ENCODE assay signal across 23 cellular contexts in genomic region chr15:55276324-55276723, GRCh38. TPM values are rescaled to one million over a fixed set of nuclear protein-coding genes. Genes with fewer than 3 reads are reported as not detected.
DNase-seq lines count a peak whose midpoint lies in the region; ATAC-seq and TF ChIP-seq lines count a peak whose summit lies in the region.
"Had no signal": no experiment of that assay in that cellular context is flagged by ENCODE, and none has a peak within 500 bp of the region (broad histone marks: within the 10 kb centered on the region; RNA-seq: fewer than 3 reads in every experiment).

No MANE protein-coding gene starts in this region.

- peaks cover 57 to 89% (median 73%) of the 10 kb centered on the region in 4 donors for H3K4me1 Mint-ChIP-seq in CD4-positive, alpha-beta memory T cell
- peaks cover 84% of the 10 kb centered on the region for H3K4me1 Mint-ChIP-seq in activated CD4-positive, alpha-beta memory T cell treated with anti-CD3 and anti-CD28 coated beads, Interleukin-2, amount 10 ng/mL, durations not matched to agents 7 days and 5 days

- H3K4me3 Mint-ChIP-seq in CD4-positive, alpha-beta memory T cell, result peak overlapping the region in 6 of 8 donors; percentile 26 to 82 (median 70)
- H3K4me3 Mint-ChIP-seq in activated CD4-positive, alpha-beta memory T cell treated with anti-CD3 and anti-CD28 coated beads, Interleukin-2, amount 10 ng/mL, durations not matched to agents 7 days and 5 days, result peak overlapping the region; percentile 46
- H3K4me3 Mint-ChIP-seq: nephron progenitor cell had no signal

- no peaks in the 10 kb centered on the region for H4K20me1 ChIP-seq in BLaER1 treated with 17β-estradiol and CSF1 and Interleukin-3, amounts not matched to agents 10 nM and 100 nM
- H4K20me1 ChIP-seq in mammary epithelial cell (ENCODE audit: insufficient read depth, low read length), result no peaks in the 10 kb centered on the region

- H3K36me3 ChIP-seq in BLaER1 treated with 17β-estradiol and CSF1 and Interleukin-3, amounts not matched to agents 10 nM and 100 nM, result peaks cover 0 to 59% (median 7%) of the 10 kb centered on the region in 11 experiments; a peak in 10 of 22 replicates
- no peaks in the 10 kb centered on the region for H3K36me3 ChIP-seq in CD4-positive, alpha-beta memory T cell (ENCODE audit: insufficient read depth, low read length)
- no peaks in the 10 kb centered on the region for H3K36me3 ChIP-seq in lower lobe of right lung
- no peaks in the 10 kb centered on the region for H3K36me3 ChIP-seq in mammary epithelial cell (ENCODE audit: insufficient read depth, low read length)
- H3K36me3 ChIP-seq: ascending aorta, WERI-Rb-1 had no signal

- in situ Hi-C loops in mammary epithelial cell (cut with MboI; ENCODE audit: low sequenced_read_pairs in 2 of 2), result no loop called here

- peaks cover 35% of the 10 kb centered on the region for H3K79me2 ChIP-seq in mammary epithelial cell (ENCODE audit: insufficient read depth, low read length)

- dilution Hi-C loops in mammary epithelial cell (cut with HindIII; ENCODE audit: low sequenced_read_pairs), result loop anchor here (5.0 kb wide), 1 partner anchor 96 kb away; no protein-coding TSS in a partner anchor

- DNase-seq in CD4-positive, alpha-beta memory T cell, result no peak
- no peak for DNase-seq in activated CD4-positive, alpha-beta memory T cell treated with anti-CD3 and anti-CD28 coated beads, Interleukin-2, amount 10 ng/mL, durations not matched to agents 7 days and 5 days
- no peak for DNase-seq in lower lobe of right lung
- no peak for DNase-seq in mammary epithelial cell
- DNase-seq in NCI-H82 (lab: John Stamatoyannopoulos, UW), result no peak
- no peak for DNase-seq in NCI-H774 (lab: John Stamatoyannopoulos, UW)
- no peak for DNase-seq in stimulated activated CD8-positive, alpha-beta memory T cell treated with anti-CD3 and anti-CD28 coated beads, Interleukin-4, amount 100 ng/mL, for 48 hours
- DNase-seq: activated gamma-delta T cell; cerebellar nuclear complex; COR-L47; DMS79 treated with DMSO at 0.1 percent for 48 hours; effector CD8-positive, alpha-beta T cell; esophagus squamous epithelium; GOT3; mesendoderm; NCI-H1694; NCI-H748 treated with DMSO at 0.1 percent for 48 hours; nephron progenitor cell; posterior cingulate gyrus; SHP77 treated with DMSO at 0.1 percent for 48 hours; WERI-Rb-1 had no signal

- no peak overlapping the region for H3K4me3 ChIP-seq in BLaER1 treated with 17β-estradiol and CSF1 and Interleukin-3, amounts not matched to agents 10 nM and 100 nM
- no peak overlapping the region for H3K4me3 ChIP-seq in CD4-positive, alpha-beta memory T cell (ENCODE audit: low read length in 2 of 2)
- no peak overlapping the region for H3K4me3 ChIP-seq in lower lobe of right lung
- no peak overlapping the region for H3K4me3 ChIP-seq in mammary epithelial cell (replicated peaks in 1 of 3; ENCODE audit: insufficient read depth in 1 of 3, low read depth in 2 of 3, low read length in 3 of 3)
- H3K4me3 ChIP-seq: ascending aorta, esophagus squamous epithelium had no signal

- no peak for TF ChIP-seq CTCF in lower lobe of right lung (IDR thresholded peaks at IDR 0.05)
- TF ChIP-seq CTCF in mammary epithelial cell (conservative IDR thresholded peaks at IDR 0.05 in 1 of 2, IDR thresholded peaks at IDR 0.05 in 1 of 2; ENCODE audit: extremely low read depth in 1 of 2, insufficient read depth in 1 of 2, low read depth in 1 of 2, low read length in 2 of 2), result no peak

- WGBS in mammary epithelial cell (ENCODE audit: low coverage, missing lambda C conversion rate), result 98% methylated on average over 5 of the region's 5 CpGs

- POLR2A ChIA-PET in CD4-positive, alpha-beta memory T cell (lab: Charles Lee; ENCODE audit: partially characterized antibody), result interaction anchor here (1.0 to 14.7 kb wide), 6 partner anchors 8 to 79 kb away, joined by 3 to 201 read pairs (median 6); partner anchors contain the start of genes PIGB, PIGBOS1 and RSL24D1
- POLR2A ChIA-PET in activated CD4-positive, alpha-beta memory T cell treated with anti-CD3 and anti-CD28 coated beads, Interleukin-2, amount 10 ng/mL, durations not matched to agents 7 days and 5 days (lab: Charles Lee), result interaction anchor here (0.6 to 4.6 kb wide), 11 partner anchors 9 to 163 kb away, joined by 3 to 44 read pairs (median 6); partner anchors contain the start of genes CCPG1, PIERCE2, PIGB and PIGBOS1

- peak overlapping the region in 10 of 11 experiments; percentile 14 to 93 (median 79); a peak in 15 of 22 replicates for H3K27ac ChIP-seq in BLaER1 treated with 17β-estradiol and CSF1 and Interleukin-3, amounts not matched to agents 10 nM and 100 nM
- peak overlapping the region; percentile 69 for H3K27ac ChIP-seq in CD4-positive, alpha-beta memory T cell (ENCODE audit: low read depth, low read length)
- H3K27ac ChIP-seq in lower lobe of right lung (peak overlapping the region; percentile 13), mammary epithelial cell (ENCODE audit: insufficient read depth, low read depth, low read length) (no peak overlapping the region)
- H3K27ac ChIP-seq: ascending aorta, WERI-Rb-1 had no signal

- no peaks in the 10 kb centered on the region for H3K27me3 Mint-ChIP-seq in CD4-positive, alpha-beta memory T cell
- H3K27me3 Mint-ChIP-seq in activated CD4-positive, alpha-beta memory T cell treated with anti-CD3 and anti-CD28 coated beads, Interleukin-2, amount 10 ng/mL, durations not matched to agents 7 days and 5 days, result no peaks in the 10 kb centered on the region

- no peaks in the 10 kb centered on the region for H3K9me3 Mint-ChIP-seq in CD4-positive, alpha-beta memory T cell
- H3K9me3 Mint-ChIP-seq in activated CD4-positive, alpha-beta memory T cell treated with anti-CD3 and anti-CD28 coated beads, Interleukin-2, amount 10 ng/mL, durations not matched to agents 7 days and 5 days, result peaks cover 4% of the 10 kb centered on the region

- H3K4me1 ChIP-seq in BLaER1 treated with 17β-estradiol and CSF1 and Interleukin-3, amounts not matched to agents 10 nM and 100 nM, result peaks cover 15 to 91% (median 59%) of the 10 kb centered on the region in 10 experiments
- H3K4me1 ChIP-seq in CD4-positive, alpha-beta memory T cell (ENCODE audit: insufficient read depth, low read length), result peaks cover 71% of the 10 kb centered on the region
- peaks cover 39% of the 10 kb centered on the region for H3K4me1 ChIP-seq in lower lobe of right lung
- peaks cover 12% of the 10 kb centered on the region for H3K4me1 ChIP-seq in mammary epithelial cell (ENCODE audit: insufficient read depth, low read length)

- H2AFZ ChIP-seq in mammary epithelial cell (ENCODE audit: low read depth, low read length), result no peak overlapping the region

- H3K27me3 ChIP-seq in BLaER1 treated with 17β-estradiol and CSF1 and Interleukin-3, amounts not matched to agents 10 nM and 100 nM, result no peaks in the 10 kb centered on the region
- H3K27me3 ChIP-seq in CD4-positive, alpha-beta memory T cell (ENCODE audit: insufficient read depth, low read length), result no peaks in the 10 kb centered on the region
- H3K27me3 ChIP-seq in lower lobe of right lung (ENCODE audit: low read depth), result no peaks in the 10 kb centered on the region
- no peaks in the 10 kb centered on the region for H3K27me3 ChIP-seq in mammary epithelial cell (ENCODE audit: insufficient read depth, low read length)
- H3K27me3 ChIP-seq: ascending aorta, esophagus squamous epithelium had no signal

- no peak for ATAC-seq in lower lobe of right lung

- intact Hi-C loops in CD4-positive, alpha-beta memory T cell (cut with micrococcal nuclease), result no loop called here
- intact Hi-C loops in lower lobe of right lung (cut with DNase I), result no loop called here
- intact Hi-C loops in mammary epithelial cell (cut with micrococcal nuclease), result no loop called here

- H3K4me2 ChIP-seq in BLaER1 treated with 17β-estradiol and CSF1 and Interleukin-3, amounts not matched to agents 10 nM and 100 nM, result peak overlapping the region in 8 of 11 experiments; percentile 19 to 82 (median 77); a peak in 16 of 22 replicates
- H3K4me2 ChIP-seq in mammary epithelial cell (ENCODE audit: insufficient read depth, low read depth, low read length), result no peak overlapping the region

- CTCF ChIA-PET in CD4-positive, alpha-beta memory T cell (lab: Charles Lee; ENCODE audit: partially characterized antibody), result interaction anchor here (0.6 to 3.2 kb wide), 9 partner anchors 9 to 159 kb away, joined by 3 to 19 read pairs (median 5); no protein-coding TSS in a partner anchor
- CTCF ChIA-PET in activated CD4-positive, alpha-beta memory T cell treated with anti-CD3 and anti-CD28 coated beads, Interleukin-2, amount 10 ng/mL, durations not matched to agents 7 days and 5 days (lab: Charles Lee), result interaction anchor here (0.6 to 3.1 kb wide), 6 partner anchors 9 to 164 kb away, joined by 3 to 16 read pairs (median 4); partner anchors contain the start of gene RSL24D1
- CTCF ChIA-PET in mammary epithelial cell (lab: Charles Lee; ENCODE audit: low non-redundant PET), result no interaction called here

- peak overlapping the region in 3 of 11 experiments; percentile 64 to 75 (median 75); a peak in 3 of 22 replicates for H3K9ac ChIP-seq in BLaER1 treated with 17β-estradiol and CSF1 and Interleukin-3, amounts not matched to agents 10 nM and 100 nM
- H3K9ac ChIP-seq in mammary epithelial cell (ENCODE audit: insufficient read depth, low read length), result no peak overlapping the region

- H3K36me3 Mint-ChIP-seq in CD4-positive, alpha-beta memory T cell, result peaks cover 3 to 11% of the 10 kb centered on the region in 2 donors
- peaks cover 57% of the 10 kb centered on the region for H3K36me3 Mint-ChIP-seq in activated CD4-positive, alpha-beta memory T cell treated with anti-CD3 and anti-CD28 coated beads, Interleukin-2, amount 10 ng/mL, durations not matched to agents 7 days and 5 days (ENCODE audit: low read depth)

- peaks cover 0 to 31% (median 12%) of the 10 kb centered on the region in 11 experiments; a peak in 10 of 22 replicates for H3K9me3 ChIP-seq in BLaER1 treated with 17β-estradiol and CSF1 and Interleukin-3, amounts not matched to agents 10 nM and 100 nM (replicated peaks in 1 of 11)
- H3K9me3 ChIP-seq in CD4-positive, alpha-beta memory T cell (ENCODE audit: control insufficient read depth in 1 of 2, low read length in 2 of 2), result no peaks in the 10 kb centered on the region
- H3K9me3 ChIP-seq in lower lobe of right lung (no peaks in the 10 kb centered on the region), mammary epithelial cell (replicated peaks; ENCODE audit: insufficient read depth, low read length) (no peaks in the 10 kb centered on the region)
- H3K9me3 ChIP-seq: ascending aorta, esophagus squamous epithelium had no signal

- no TSS peak for BruUV-seq in mammary epithelial cell (replicated peaks; lab: Mats Ljungman, UMichigan)

- peak overlapping the region; percentile 75 to 98 (median 96) for H3K27ac Mint-ChIP-seq in CD4-positive, alpha-beta memory T cell
- peak overlapping the region; percentile 92 for H3K27ac Mint-ChIP-seq in activated CD4-positive, alpha-beta memory T cell treated with anti-CD3 and anti-CD28 coated beads, Interleukin-2, amount 10 ng/mL, durations not matched to agents 7 days and 5 days

RNA-seq across cellular contexts. Expression of gene RAB27A, which starts 13.3 kb away (rescaled TPM):
- total RNA-seq in CD4-positive, alpha-beta memory T cell, result 10 to 100 TPM; 44.6 to 52.5 TPM
- polyA plus RNA-seq in CD4-positive, alpha-beta memory T cell, result 10 to 100 TPM; 52.1 to 55.7 TPM
- 10 to 100 TPM; 99.0 to 99.9 TPM for total RNA-seq in activated CD4-positive, alpha-beta memory T cell treated with anti-CD3 and anti-CD28 coated beads, Interleukin-2, amount 10 ng/mL, durations not matched to agents 7 days and 5 days
- total RNA-seq in lower lobe of right lung, result 63.4 TPM
- 10 to 100 TPM; 14.7 to 25.9 TPM for total RNA-seq in mammary epithelial cell
- polyA plus RNA-seq in mammary epithelial cell, result 19.5 TPM
- polyA minus RNA-seq in mammary epithelial cell, result 30.4 TPM

RNA-seq across cellular contexts. Expression of gene PIGBOS1, which starts 42.6 kb away (rescaled TPM):
- total RNA-seq in CD4-positive, alpha-beta memory T cell, result 10 to 100 TPM; 14.1 to 20.3 TPM
- polyA plus RNA-seq in CD4-positive, alpha-beta memory T cell, result 10 to 100 TPM; 27.8 to 37.8 TPM
- 10 to 100 TPM; 14.7 to 14.9 TPM for total RNA-seq in activated CD4-positive, alpha-beta memory T cell treated with anti-CD3 and anti-CD28 coated beads, Interleukin-2, amount 10 ng/mL, durations not matched to agents 7 days and 5 days
- 13.8 TPM for total RNA-seq in lower lobe of right lung
- 10 to 100 TPM in 1 of 2 donors, 1 to 10 TPM in 1; 3.8 to 10.9 TPM for total RNA-seq in mammary epithelial cell
- polyA plus RNA-seq in mammary epithelial cell, result 13.8 TPM
- not detected for polyA minus RNA-seq in mammary epithelial cell

RNA-seq across cellular contexts. Expression of gene PIGB, which starts 42.7 kb away (rescaled TPM):
- total RNA-seq in CD4-positive, alpha-beta memory T cell, result 10 to 100 TPM; 26.4 to 28.6 TPM
- 10 to 100 TPM; 13.0 to 18.7 TPM for polyA plus RNA-seq in CD4-positive, alpha-beta memory T cell
- total RNA-seq in activated CD4-positive, alpha-beta memory T cell treated with anti-CD3 and anti-CD28 coated beads, Interleukin-2, amount 10 ng/mL, durations not matched to agents 7 days and 5 days, result 10 to 100 TPM; 28.9 to 29.3 TPM
- total RNA-seq in lower lobe of right lung (14.4 TPM), mammary epithelial cell (10 to 100 TPM; 23.8 to 24.4 TPM)
- 12.0 TPM for polyA plus RNA-seq in mammary epithelial cell
- polyA minus RNA-seq in mammary epithelial cell, result 11.1 TPM
